ENCODE assay signal across 28 cellular contexts in the genomic region with DNA sequence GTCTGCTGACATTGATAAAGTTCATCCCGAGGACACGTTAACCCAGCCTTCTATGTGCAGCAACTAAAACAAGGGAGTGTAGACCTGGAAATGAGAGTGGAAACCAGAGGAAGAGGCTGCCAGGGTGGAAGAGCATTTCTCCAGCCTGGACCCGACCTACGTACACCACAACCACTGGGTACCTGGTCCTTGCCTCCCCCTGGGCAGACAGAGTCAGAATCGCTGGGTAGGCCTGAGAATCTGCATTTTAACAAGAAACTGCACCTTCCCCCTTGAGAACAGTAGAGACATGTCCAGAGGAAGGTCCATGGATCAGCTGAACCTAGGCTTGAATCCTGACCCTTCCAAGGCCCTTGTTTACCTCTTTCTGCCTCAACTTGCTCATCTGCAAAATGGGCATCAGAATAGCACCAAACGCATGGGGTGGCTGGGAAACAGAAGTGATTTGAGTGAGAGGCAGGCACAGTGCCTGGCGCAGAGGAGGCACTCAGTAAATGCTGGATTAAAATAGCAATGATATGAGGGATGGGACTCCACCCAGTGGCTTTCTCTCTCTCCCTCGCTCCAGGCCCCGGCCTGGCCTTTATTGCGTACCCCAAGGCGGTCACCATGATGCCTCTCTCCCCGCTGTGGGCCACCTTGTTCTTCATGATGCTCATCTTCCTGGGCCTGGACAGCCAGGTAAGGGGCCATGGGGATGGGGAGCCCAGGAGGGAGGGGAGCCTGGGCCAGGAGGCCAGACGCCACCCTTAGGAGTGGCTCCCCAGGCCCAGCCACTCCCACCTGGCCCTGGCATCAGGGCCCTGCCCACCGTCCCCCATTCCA.
"Had no signal": no experiment of that assay in that cellular context is flagged by ENCODE, and none has a peak within 500 bp of the region (broad histone marks: within the 10 kb centered on the region; RNA-seq: fewer than 3 reads in every experiment).

No MANE protein-coding gene starts in this region.

- H3K79me2 ChIP-seq: hepatocyte had no signal

- H3K4me3 Mint-ChIP-seq: activated CD4-positive, alpha-beta T cell treated with anti-CD3 and anti-CD28 coated beads, Interleukin-2, amount 10 ng/mL, durations not matched to agents 24 days and 14 days; activated CD8-positive, alpha-beta T cell treated with anti-CD3 and anti-CD28 coated beads for 36 hours; activated naive CD8-positive, alpha-beta T cell treated with anti-CD3 and anti-CD28 coated beads, Interleukin-2, amount 50 U/mL, for 24 hours; activated T-cell treated with anti-CD3 and anti-CD28 coated beads, Interleukin-2, amount 50 U/mL, for 4 hours; immature natural killer cell; nephron; stimulated activated effector memory CD8-positive, alpha-beta T cell treated with anti-CD3 and anti-CD28 coated beads, Interleukin-12 subunit alpha, Interleukin-12 subunit beta, amount 100 ng/mL, for 72 hours; stimulated activated naive CD8-positive, alpha-beta T cell treated with anti-CD3 and anti-CD28 coated beads, Interleukin-15, amount 100 ng/mL, for 72 hours had no signal

- H3K36me3 Mint-ChIP-seq: immature natural killer cell; stimulated activated effector memory CD8-positive, alpha-beta T cell treated with anti-CD3 and anti-CD28 coated beads, Interleukin-12 subunit alpha, Interleukin-12 subunit beta, amount 100 ng/mL, for 72 hours had no signal

- H3K4me3 ChIP-seq: cardiac muscle cell, hepatocyte, left ventricle myocardium inferior, pancreas, tibial artery had no signal

- H3K9me3 Mint-ChIP-seq: activated CD4-positive, alpha-beta T cell treated with anti-CD3 and anti-CD28 coated beads, Interleukin-2, amount 10 ng/mL, durations not matched to agents 24 days and 14 days; activated CD8-positive, alpha-beta T cell treated with anti-CD3 and anti-CD28 coated beads for 36 hours; activated naive CD8-positive, alpha-beta T cell treated with anti-CD3 and anti-CD28 coated beads, Interleukin-2, amount 50 U/mL, for 24 hours; activated T-helper 2 cell treated with anti-CD3 and anti-CD28 coated beads, Interferon-gamma antibody, Interleukin-2, Interleukin-4, amounts not matched to agents 10 μg/mL and 5 μg/mL and 100 μg/mL, durations not matched to agents 14 hours and 24 hours and 36 hours; immature natural killer cell; stimulated activated naive CD8-positive, alpha-beta T cell treated with anti-CD3 and anti-CD28 coated beads, Interleukin-15, amount 100 ng/mL, for 72 hours had no signal

- H3K36me3 ChIP-seq: cardiac muscle cell, left ventricle myocardium inferior, pancreas, tibial artery had no signal

- ATAC-seq: activated CD4-positive, CD25-positive, alpha-beta regulatory T cell treated with anti-CD3 and anti-CD28 coated beads, Interleukin-2, amount 50 U/mL, for 24 hours; activated CD8-positive, alpha-beta T cell treated with anti-CD3 and anti-CD28 coated beads for 36 hours; activated naive CD8-positive, alpha-beta T cell treated with anti-CD3 and anti-CD28 coated beads, Interleukin-2, amount 50 U/mL, for 24 hours; activated T-cell treated with anti-CD3 and anti-CD28 coated beads, Interleukin-2, amount 50 U/mL, for 4 hours; stimulated activated effector memory CD8-positive, alpha-beta T cell treated with anti-CD3 and anti-CD28 coated beads, Interleukin-12 subunit alpha, Interleukin-12 subunit beta, amount 100 ng/mL, for 72 hours; stimulated activated naive CD8-positive, alpha-beta T cell treated with anti-CD3 and anti-CD28 coated beads, Interleukin-15, amount 100 ng/mL, for 72 hours had no signal

- H3K27ac ChIP-seq: cardiac muscle cell, hepatocyte, left ventricle myocardium inferior, pancreas, tibial artery, VCaP had no signal

- H3K9me3 ChIP-seq: pancreas had no signal

- H3K4me1 Mint-ChIP-seq: activated CD4-positive, alpha-beta T cell treated with anti-CD3 and anti-CD28 coated beads, Interleukin-2, amount 10 ng/mL, durations not matched to agents 24 days and 14 days; activated naive CD8-positive, alpha-beta T cell treated with anti-CD3 and anti-CD28 coated beads, Interleukin-2, amount 50 U/mL, for 24 hours; immature natural killer cell; stimulated activated effector memory CD8-positive, alpha-beta T cell treated with anti-CD3 and anti-CD28 coated beads, Interleukin-12 subunit alpha, Interleukin-12 subunit beta, amount 100 ng/mL, for 72 hours; stimulated activated naive CD8-positive, alpha-beta T cell treated with anti-CD3 and anti-CD28 coated beads, Interleukin-15, amount 100 ng/mL, for 72 hours had no signal

- H3K4me2 ChIP-seq: hepatocyte had no signal

- H3K27ac Mint-ChIP-seq: activated CD4-positive, alpha-beta T cell treated with anti-CD3 and anti-CD28 coated beads, Interleukin-2, amount 10 ng/mL, durations not matched to agents 24 days and 14 days; activated CD8-positive, alpha-beta T cell treated with anti-CD3 and anti-CD28 coated beads for 36 hours; activated naive CD8-positive, alpha-beta T cell treated with anti-CD3 and anti-CD28 coated beads, Interleukin-2, amount 50 U/mL, for 24 hours; activated T-helper 2 cell treated with anti-CD3 and anti-CD28 coated beads, Interferon-gamma antibody, Interleukin-2, Interleukin-4, amounts not matched to agents 10 μg/mL and 5 μg/mL and 100 μg/mL, durations not matched to agents 14 hours and 24 hours and 36 hours; immature natural killer cell; nephron; stimulated activated effector memory CD8-positive, alpha-beta T cell treated with anti-CD3 and anti-CD28 coated beads, Interleukin-12 subunit alpha, Interleukin-12 subunit beta, amount 100 ng/mL, for 72 hours; stimulated activated naive CD8-positive, alpha-beta T cell treated with anti-CD3 and anti-CD28 coated beads, Interleukin-15, amount 100 ng/mL, for 72 hours had no signal

- H3K4me1 ChIP-seq: left ventricle myocardium inferior, pancreas, tibial artery had no signal

- H2AFZ ChIP-seq: hepatocyte had no signal

- H3K27me3 ChIP-seq: pancreas, tibial artery had no signal

- DNase-seq: activated CD4-positive, alpha-beta T cell treated with anti-CD3 and anti-CD28 coated beads, Interleukin-2, amount 10 ng/mL, durations not matched to agents 24 days and 14 days; activated CD8-positive, alpha-beta T cell treated with anti-CD3 and anti-CD28 coated beads for 36 hours; activated naive CD4-positive, alpha-beta T cell treated with anti-CD3 and anti-CD28 coated beads, Interleukin-2, amount 50 U/mL, for 16 hours; activated naive CD8-positive, alpha-beta T cell treated with anti-CD3 and anti-CD28 coated beads, Interleukin-2, amount 50 U/mL, for 24 hours; activated T-cell treated with anti-CD3 and anti-CD28 coated beads, Interleukin-2, amount 50 U/mL, for 4 hours; dermis blood vessel endothelial cell; effector CD8-positive, alpha-beta T cell; erythroblast; glutamatergic neuron; immature natural killer cell; kidney glomerular epithelial cell; left ventricle myocardium inferior; mammary epithelial cell; right cardiac atrium; stimulated activated CD4-positive, alpha-beta T cell treated with anti-CD3 and anti-CD28 coated beads, Interleukin-1b, Interleukin-23, amount 100 ng/mL, for 48 hours; stimulated activated naive CD8-positive, alpha-beta T cell treated with anti-CD3 and anti-CD28 coated beads, Interleukin-15, amount 100 ng/mL, for 72 hours; T-helper 2 cell had no signal

- FAIRE-seq: frontal cortex, pancreas, urothelium cell line had no signal
